Comparison of ENCODE assay signal across 8 cellular contexts in genomic region chr9:68704804-68705635, GRCh38. TPM values are rescaled to one million over a fixed set of nuclear protein-coding genes. Genes with fewer than 3 reads are reported as not detected.
A peak's percentile ranks its signal among the peaks of the same experiment; 100 is the strongest.
DNase-seq lines count a peak whose midpoint lies in the region; ATAC-seq and TF ChIP-seq lines count a peak whose summit lies in the region.

Gene PIP5K1B, plus strand, starts transcription at chr9:68705240. Its CDS starts 117,375 bp downstream, at chr9:68822615.

- H3K4me1 Mint-ChIP-seq in mesothelial cell of epicardium, result peaks cover 21% of the 10 kb centered on the region
- peaks cover 51% of the 10 kb centered on the region for H3K4me1 Mint-ChIP-seq in stimulated activated memory B cell treated with anti-CD40 and anti-IgM and Interleukin-4, amounts not matched to agents 10 μg/mL and 1 μg/mL and 100 μg/mL, for 72 hours

- H3K36me3 ChIP-seq in A673 (ENCODE audit: insufficient read depth, low read length, poor library complexity, severe bottlenecking), result no peaks in the 10 kb centered on the region
- H3K36me3 ChIP-seq in WERI-Rb-1, result no peaks in the 10 kb centered on the region

- peak within 1 kb of the TSS; percentile 95 for H3K4me3 Mint-ChIP-seq in mesothelial cell of epicardium
- H3K4me3 Mint-ChIP-seq in stimulated activated memory B cell treated with anti-CD40 and anti-IgM and Interleukin-4, amounts not matched to agents 10 μg/mL and 1 μg/mL and 100 μg/mL, for 72 hours, result peak within 1 kb of the TSS; percentile 99

- intact Hi-C loops in A673 (cut with micrococcal nuclease; ENCODE audit: unreplicated experiment), result no loop called here

- no peak within 1 kb of the TSS for H3K27ac ChIP-seq in A673 (ENCODE audit: low read depth, low read length, poor library complexity, severe bottlenecking)
- no peak within 1 kb of the TSS for H3K27ac ChIP-seq in WERI-Rb-1
- no peak within 1 kb of the TSS for H3K27ac ChIP-seq in epithelial cell of prostate

- ATAC-seq in HG02763 (IDR thresholded peaks at IDR 0.05; ENCODE audit: unreplicated experiment), result peak; percentile 72
- ATAC-seq in stimulated activated memory B cell treated with anti-CD40 and anti-IgM and Interleukin-4, amounts not matched to agents 10 μg/mL and 1 μg/mL and 100 μg/mL, for 72 hours, result peak; percentile 91

- in situ Hi-C loops in GM13977 (cut with MboI; ENCODE audit: low pct_unique_long_range_greater_than_20kb, low sequenced_read_pairs, unreplicated experiment), result loop anchor here (25.0 kb wide), 1 partner anchor 307 kb away; the partner anchor contains the start of gene PRKACG

- no peaks in the 10 kb centered on the region for H3K9me3 ChIP-seq in A673 (ENCODE audit: low read depth, low read length, poor library complexity, severe bottlenecking)
- H3K9me3 ChIP-seq in WERI-Rb-1 (ENCODE audit: severe bottlenecking), result no peaks in the 10 kb centered on the region

- TF ChIP-seq CTCF in A673 (conservative IDR thresholded peaks at IDR 0.05; ENCODE audit: low read depth, low read length), result no peak
- TF ChIP-seq CTCF in GM13977 (IDR thresholded peaks at IDR 0.05; ENCODE audit: extremely low read depth, insufficient read depth, missing control alignments), result peak; percentile 25
- no peak for TF ChIP-seq CTCF in WERI-Rb-1 (IDR thresholded peaks at IDR 0.05; ENCODE audit: low read depth, low read length)
- no peak for TF ChIP-seq CTCF in mesothelial cell of epicardium (IDR thresholded peaks at IDR 0.05; ENCODE audit: unreplicated experiment)

- H3K36me3 Mint-ChIP-seq in mesothelial cell of epicardium, result no peaks in the 10 kb centered on the region
- peaks cover 9% of the 10 kb centered on the region for H3K36me3 Mint-ChIP-seq in stimulated activated memory B cell treated with anti-CD40 and anti-IgM and Interleukin-4, amounts not matched to agents 10 μg/mL and 1 μg/mL and 100 μg/mL, for 72 hours

- no TSS peak for BruUV-seq in A673 (replicated peaks; lab: Mats Ljungman, UMichigan)

- H3K4me3 ChIP-seq in A673 (ENCODE audit: low read depth, low read length, poor library complexity, severe bottlenecking) (peak within 1 kb of the TSS; percentile 34), WERI-Rb-1 (ENCODE audit: low read depth, low read length) (peak within 1 kb of the TSS; percentile 47)

- H3K27me3 ChIP-seq in A673 (replicated peaks; ENCODE audit: insufficient read depth, low read depth, low read length, poor library complexity) (peaks cover 82% of the 10 kb centered on the region), WERI-Rb-1 (ENCODE audit: insufficient read depth, low read depth, severe bottlenecking) (peaks cover 71% of the 10 kb centered on the region)

- H3K27me3 Mint-ChIP-seq in mesothelial cell of epicardium (ENCODE audit: low read depth), result peaks cover 86% of the 10 kb centered on the region
- H3K27me3 Mint-ChIP-seq in stimulated activated memory B cell treated with anti-CD40 and anti-IgM and Interleukin-4, amounts not matched to agents 10 μg/mL and 1 μg/mL and 100 μg/mL, for 72 hours, result no peaks in the 10 kb centered on the region

- no peaks in the 10 kb centered on the region for H3K9me3 Mint-ChIP-seq in mesothelial cell of epicardium
- H3K9me3 Mint-ChIP-seq in stimulated activated memory B cell treated with anti-CD40 and anti-IgM and Interleukin-4, amounts not matched to agents 10 μg/mL and 1 μg/mL and 100 μg/mL, for 72 hours, result no peaks in the 10 kb centered on the region

- DNase-seq in A673 (ENCODE audit: low spot score) (peak; percentile 60), GM13977 (ENCODE audit: low spot score) (peak; percentile 91), NCI-H1105 (lab: John Stamatoyannopoulos, UW) (peak; percentile 74), WERI-Rb-1 (peak; percentile 69), epithelial cell of prostate (ENCODE audit: low read depth, low spot score) (peak; percentile 34), mesothelial cell of epicardium (ENCODE audit: low spot score in 2 of 2, unreplicated experiment in 2 of 2) (peak; percentile 58 to 81)

- no peaks in the 10 kb centered on the region for H3K4me1 ChIP-seq in A673 (ENCODE audit: insufficient read depth, low read length, poor library complexity, severe bottlenecking)

- POLR2A ChIA-PET in A673 (lab: Charles Lee; ENCODE audit: low non-redundant PET), result no interaction called here

- CTCF ChIA-PET in A673 (lab: Charles Lee), result no interaction called here

- peak within 1 kb of the TSS; percentile 78 for H3K27ac Mint-ChIP-seq in mesothelial cell of epicardium
- peak within 1 kb of the TSS; percentile 82 for H3K27ac Mint-ChIP-seq in stimulated activated memory B cell treated with anti-CD40 and anti-IgM and Interleukin-4, amounts not matched to agents 10 μg/mL and 1 μg/mL and 100 μg/mL, for 72 hours

RNA-seq across cellular contexts. Expression of gene PIP5K1B, which starts in this region (rescaled TPM):
- total RNA-seq in A673 (2021) (not detected in 2 replicates), mesothelial cell of epicardium (0.87 to 1.4 TPM (median 1.3 TPM) in 3 replicates)

Comparison
In these comparisons a context has a peak if more than half of its experiments do, and no peak if none do; other contexts are left out.
1. Peak in DNase-seq and H3K4me3 ChIP-seq in A673; RNA of the gene not detected or under 1 TPM.
2. DNase-seq: peak in every context shown above with its lines; median percentile 91 in GM13977; 74 in NCI-H1105; 70 in mesothelial cell of epicardium; 69 in WERI-Rb-1; 60 in A673; 34 in epithelial cell of prostate.